ENCODE assay signal across 8 cellular contexts in the genomic region with DNA sequence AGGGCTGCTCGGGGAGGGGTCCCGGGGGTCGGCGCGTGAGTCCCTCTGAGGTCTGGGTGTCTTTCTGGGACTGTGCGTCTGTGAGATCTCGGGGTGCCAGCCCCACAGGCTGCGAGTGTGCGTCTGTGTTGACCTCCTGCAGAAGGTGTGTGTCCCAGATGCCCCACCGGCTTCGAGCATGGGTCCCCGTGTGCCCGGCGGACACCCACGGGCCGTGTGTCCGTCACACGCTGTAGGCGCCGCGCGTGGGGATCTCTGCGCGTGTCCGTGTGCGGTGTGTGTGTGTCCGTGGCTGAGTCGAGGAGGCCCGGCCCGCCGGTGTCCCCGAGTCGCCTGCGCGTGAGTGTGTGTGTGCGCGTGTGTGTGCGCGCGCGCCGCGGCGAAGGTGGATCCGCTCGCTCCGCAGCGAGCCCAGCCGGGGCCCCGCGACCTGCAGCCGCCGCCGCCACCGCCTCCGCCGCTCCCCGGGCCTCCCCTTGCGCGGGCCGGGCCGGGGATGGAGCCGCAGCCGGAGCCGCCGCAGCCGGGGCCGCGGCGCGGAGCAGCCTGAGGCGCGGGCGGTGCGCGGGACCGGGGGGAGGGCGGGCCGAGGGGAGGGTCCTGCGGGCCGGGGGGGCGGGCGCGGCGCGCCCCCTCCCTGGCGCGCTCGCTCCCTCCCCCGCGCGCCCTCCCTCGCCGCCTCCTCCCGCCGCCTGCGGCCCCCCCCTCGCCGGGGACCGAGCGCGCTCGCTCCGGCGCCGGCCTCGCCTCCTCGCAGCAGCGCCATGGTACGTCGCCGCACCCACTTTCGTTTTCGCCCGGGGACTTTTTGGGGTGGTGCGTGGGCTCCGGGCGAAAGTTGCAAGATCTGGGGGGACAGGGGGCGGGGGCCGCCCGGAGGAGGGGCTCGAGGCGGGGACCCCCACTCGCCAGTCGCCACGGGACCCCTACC. TPM values are rescaled to one million over a fixed set of nuclear protein-coding genes. Genes with fewer than 3 reads are reported as not detected.
A peak's percentile ranks its signal among the peaks of the same experiment; 100 is the strongest.
DNase-seq lines count a peak whose midpoint lies in the region; ATAC-seq, FAIRE-seq and TF ChIP-seq lines count a peak whose summit lies in the region.

No MANE protein-coding gene starts in this region.

- H3K36me3 ChIP-seq in heart left ventricle, result peaks cover 0 to 2% (median 0%) of the 10 kb centered on the region in 9 donors
- H3K36me3 ChIP-seq in prostate gland, result no peaks in the 10 kb centered on the region

- intact Hi-C loops in heart left ventricle (cut with DNase I) (loop anchor here in 3 of 10 donors (2.0 kb wide), 2 partner anchors 68 to 70 kb away; no protein-coding TSS in a partner anchor), prostate gland (cut with DNase I) (loop anchor here (1.0 kb wide), 1 partner anchor 12 kb away; no protein-coding TSS in a partner anchor)

- peaks cover 0 to 3% (median 0%) of the 10 kb centered on the region in 9 donors for H3K27me3 ChIP-seq in heart left ventricle
- H3K27me3 ChIP-seq in prostate gland (replicated peaks; ENCODE audit: insufficient read depth), result no peaks in the 10 kb centered on the region

- TF ChIP-seq CTCF in heart left ventricle (IDR thresholded peaks at IDR 0.05), result no peak
- TF ChIP-seq CTCF in prostate gland (IDR thresholded peaks at IDR 0.05), result no peak

- peak; percentile 79 for DNase-seq in AG08395 (ENCODE audit: low spot score)
- peak; percentile 97 for DNase-seq in GM19239 (ENCODE audit: insufficient read length, low spot score)
- peak; percentile 80 for DNase-seq in RPMI8226
- peak; percentile 78 for DNase-seq in activated naive CD4-positive, alpha-beta T cell treated with anti-CD3 and anti-CD28 coated beads, Interleukin-2, amount 50 U/mL, for 16 hours
- peak; percentile 70 to 88 (median 82) for DNase-seq in heart left ventricle
- DNase-seq in prostate gland (ENCODE audit: low spot score), result peak; percentile 68
- DNase-seq in dedifferentiated amniotic fluid mesenchymal stem cell (ENCODE audit: extremely low spot score), result no peak

- H3K4me3 ChIP-seq in heart left ventricle (peak overlapping the region; percentile 77 to 100 (median 98)), prostate gland (peak overlapping the region; percentile 99 to 100)

- H3K9me3 ChIP-seq in heart left ventricle (peaks cover 0 to 10% (median 4%) of the 10 kb centered on the region in 12 donors), prostate gland (no peaks in the 10 kb centered on the region)

- FAIRE-seq in GM19239 (lab: Jason Lieb, UNC), result no peak

- TF ChIP-seq POLR2A in heart left ventricle (IDR thresholded peaks at IDR 0.05) (no peak), prostate gland (IDR thresholded peaks at IDR 0.05) (peak; percentile 67)

- 0 to 1% (median 0%) methylated on average over 9 to 126 of the region's 126 CpGs for WGBS in heart left ventricle, 4 donors
- under 1% methylated on average over 84 of the region's 126 CpGs for WGBS in prostate gland

- H3K4me1 ChIP-seq in heart left ventricle (peaks cover 0 to 43% (median 23%) of the 10 kb centered on the region in 12 donors), prostate gland (replicated peaks) (peaks cover 18% of the 10 kb centered on the region)

- peak overlapping the region; percentile 93 to 100 (median 100) for H3K27ac ChIP-seq in heart left ventricle
- H3K27ac ChIP-seq in prostate gland, result peak overlapping the region; percentile 99 to 100

- ATAC-seq in heart left ventricle (peak; percentile 4 to 57 (median 36)), GM18907 (IDR thresholded peaks at IDR 0.05; ENCODE audit: unreplicated experiment) (no peak)

RNA-seq across cellular contexts. Expression of gene NFIC, which starts 7.2 kb away (rescaled TPM):
- 100 to 1,000 TPM; 107 to 267 (median 155) TPM for total RNA-seq in heart left ventricle
- 100 to 1,000 TPM; 159 to 192 TPM for polyA plus RNA-seq in heart left ventricle
- 100 to 1,000 TPM; 160 to 168 TPM for total RNA-seq in prostate gland
